In genomic region chrX:115330498-115331138, GRCh38 we compare ENCODE assay signal across 9 cellular contexts. TPM values are rescaled to one million over a fixed set of nuclear protein-coding genes. Genes with fewer than 3 reads are reported as not detected.
A peak's percentile ranks its signal among the peaks of the same experiment; 100 is the strongest.
DNase-seq lines count a peak whose midpoint lies in the region; ATAC-seq and TF ChIP-seq lines count a peak whose summit lies in the region.
"Had no signal": no experiment of that assay in that cellular context is flagged by ENCODE, and none has a peak within 500 bp of the region (broad histone marks: within the 10 kb centered on the region; RNA-seq: fewer than 3 reads in every experiment).

No MANE protein-coding gene starts in this region.

- H3K9me3 ChIP-seq in Karpas-422 (ENCODE audit: low read length) = no peaks in the 10 kb centered on the region
- H3K9me3 ChIP-seq in SJSA1 (replicated peaks) = no peaks in the 10 kb centered on the region
- no peaks in the 10 kb centered on the region for H3K9me3 ChIP-seq in neural cell (ENCODE audit: low read length)

- H3K36me3 ChIP-seq in Karpas-422 (ENCODE audit: insufficient read depth, low read length) = no peaks in the 10 kb centered on the region
- H3K36me3 ChIP-seq in SJSA1 = no peaks in the 10 kb centered on the region
- H3K36me3 ChIP-seq in neural cell (ENCODE audit: insufficient read depth, low read length) = no peaks in the 10 kb centered on the region

- H2AFZ ChIP-seq in Karpas-422 (ENCODE audit: low read length) = no peak overlapping the region
- no peak overlapping the region for H2AFZ ChIP-seq in neural cell (ENCODE audit: low read depth, low read length)

- DNase-seq in AG09319 (ENCODE audit: extremely low read depth, low read depth) (no peak), GDM1 (lab: John Stamatoyannopoulos, UW) (peak; percentile 40), Karpas-422 (peak; percentile 83), SJSA1 (ENCODE audit: low read depth in 1 of 2, low spot score in 2 of 2) (peak; percentile 41 to 45), fibroblast of gingiva (ENCODE audit: low read depth) (peak; percentile 57)

- no peak overlapping the region for H3K4me3 ChIP-seq in Karpas-422 (ENCODE audit: low read length)
- H3K4me3 ChIP-seq in SJSA1 = no peak overlapping the region
- no peak overlapping the region for H3K4me3 ChIP-seq in neural cell (ENCODE audit: low read length)

- peak; percentile 80 for TF ChIP-seq RAD21 in neural cell (conservative IDR thresholded peaks at IDR 0.05)

- no peak for ATAC-seq in HG03439 (IDR thresholded peaks at IDR 0.05; ENCODE audit: unreplicated experiment)
- no peak for ATAC-seq in HG02623 (IDR thresholded peaks at IDR 0.05; ENCODE audit: unreplicated experiment)
- ATAC-seq: naive thymus-derived CD8-positive, alpha-beta T cell had no signal

- no peaks in the 10 kb centered on the region for H3K9me2 ChIP-seq in Karpas-422 (replicated peaks; ENCODE audit: insufficient read depth, low read length)
- no peaks in the 10 kb centered on the region for H3K9me2 ChIP-seq in neural cell (ENCODE audit: insufficient read depth, low read length)

- H3K27ac ChIP-seq in Karpas-422 (ENCODE audit: low read length) (no peak overlapping the region), SJSA1 (no peak overlapping the region), neural cell (ENCODE audit: low read length) (no peak overlapping the region)

- TF ChIP-seq EP300 in neural cell (conservative IDR thresholded peaks at IDR 0.05; ENCODE audit: poor library complexity, severe bottlenecking) = no peak

- TF ChIP-seq CTCF in AG09319 (IDR thresholded peaks at IDR 0.05; ENCODE audit: low read depth, low read length) (peak; percentile 94), neural cell (IDR thresholded peaks at IDR 0.05; ENCODE audit: poor library complexity, severe bottlenecking) (peak; percentile 70)

- no peak overlapping the region for H3K9ac ChIP-seq in Karpas-422 (ENCODE audit: low read length)
- H3K9ac ChIP-seq in neural cell (ENCODE audit: low read length) = no peak overlapping the region

- H3K27me3 ChIP-seq in Karpas-422 (ENCODE audit: low read length) (no peaks in the 10 kb centered on the region), SJSA1 (replicated peaks) (no peaks in the 10 kb centered on the region), neural cell (ENCODE audit: insufficient read depth, low read depth, low read length) (no peaks in the 10 kb centered on the region)

- H3K4me2 ChIP-seq in Karpas-422 (ENCODE audit: low read depth, low read length, poor library complexity, severe bottlenecking) = no peak overlapping the region
- H3K4me2 ChIP-seq in neural cell (ENCODE audit: low read length) = no peak overlapping the region

- H3K4me1 ChIP-seq in Karpas-422 (ENCODE audit: low read length) (peaks cover 4% of the 10 kb centered on the region), SJSA1 (replicated peaks) (no peaks in the 10 kb centered on the region)

- H3K79me2 ChIP-seq in Karpas-422 (ENCODE audit: low read length) (no peaks in the 10 kb centered on the region), neural cell (replicated peaks; ENCODE audit: insufficient read depth, low read length) (no peaks in the 10 kb centered on the region)

- no peaks in the 10 kb centered on the region for H4K20me1 ChIP-seq in Karpas-422 (ENCODE audit: insufficient read depth, low read depth, low read length)
- no peaks in the 10 kb centered on the region for H4K20me1 ChIP-seq in neural cell (ENCODE audit: insufficient read depth)

- H3F3A ChIP-seq in neural cell (ENCODE audit: insufficient read depth, low read length, poor library complexity, severe bottlenecking) = no peaks in the 10 kb centered on the region

TF ChIP-seq in neural cell, 6 proteins besides CTCF, POLR2A, EP300 and RAD21:
- peak; percentile 87 for TF ChIP-seq SMC3 (conservative IDR thresholded peaks at IDR 0.05; ENCODE audit: poor library complexity)
- TF ChIP-seq EZH2 (IDR thresholded peaks at IDR 0.05; ENCODE audit: borderline replicate concordance, insufficient read depth, low read length, poor library complexity, severe bottlenecking) = no peak
- no peak for TF ChIP-seq TAF1 (IDR thresholded peaks at IDR 0.05; ENCODE audit: low read depth)
- TF ChIP-seq MXI1 (conservative IDR thresholded peaks at IDR 0.05; ENCODE audit: poor library complexity, severe bottlenecking) = no peak
- no peak for TF ChIP-seq REST (IDR thresholded peaks at IDR 0.05; ENCODE audit: borderline replicate concordance)
- no peak for TF ChIP-seq POLR2AphosphoS5 (IDR thresholded peaks at IDR 0.05)

RNA-seq across cellular contexts. Expression of gene LUZP4, which starts 41.1 kb away (rescaled TPM):
- not detected in 2 replicates for total RNA-seq in Karpas-422 (2014; rRNA removed; shearing (Covaris generic); ENCODE audit: low replicate concordance)
- not detected in 2 replicates for total RNA-seq in SJSA1 (2014; rRNA removed; shearing (Covaris generic))
- not detected in 2 replicates for polyA plus RNA-seq in neural cell
- polyA minus RNA-seq in neural cell = not detected in 2 replicates
- total RNA-seq: naive thymus-derived CD8-positive, alpha-beta T cell had no signal
- polyA plus RNA-seq: naive thymus-derived CD8-positive, alpha-beta T cell had no signal
